In genomic region chr14:33564774-33565630, GRCh38 we compare ENCODE assay signal across 10 cellular contexts.
DNase-seq lines count a peak whose midpoint lies in the region; ATAC-seq and TF ChIP-seq lines count a peak whose summit lies in the region.
"Had no signal": no experiment of that assay in that cellular context is flagged by ENCODE, and none has a peak within 500 bp of the region (broad histone marks: within the 10 kb centered on the region; RNA-seq: fewer than 3 reads in every experiment).

No MANE protein-coding gene starts in this region.

- WGBS in stomach, 5 donors: 55 to 69% (median 60%) methylated on average over 3 of the region's 3 CpGs

- CTCF ChIA-PET in PC-3 (lab: Charles Lee): no interaction called here

- H3K4me2 ChIP-seq in PC-3 (ENCODE audit: low read length) (peak overlapping the region; percentile 17), MM.1S (ENCODE audit: low read depth, low read length) (no peak overlapping the region)

- no peaks in the 10 kb centered on the region for H3K9me2 ChIP-seq in PC-3 (replicated peaks; ENCODE audit: low read length)
- no peaks in the 10 kb centered on the region for H3K9me2 ChIP-seq in MM.1S (replicated peaks; ENCODE audit: insufficient read depth, low read length)

- intact Hi-C loops in PC-3 (cut with micrococcal nuclease) (loop anchor here (5.0 kb wide), 1 partner anchor 82 kb away; no protein-coding TSS in a partner anchor), posterior vena cava (cut with DNase I) (no loop called here), stomach (cut with DNase I; ENCODE audit: low total_unique reads) (no loop called here)

- no TSS peak for BruUV-seq in PC-3 (replicated peaks; lab: Mats Ljungman, UMichigan)

- H4K20me1 ChIP-seq in PC-3 (ENCODE audit: low read length): no peaks in the 10 kb centered on the region
- no peaks in the 10 kb centered on the region for H4K20me1 ChIP-seq in MM.1S (ENCODE audit: insufficient read depth, low read length)

- POLR2A ChIA-PET in PC-3 (lab: Charles Lee; ENCODE audit: unreplicated experiment): interaction anchor here (0.6 kb wide), 1 partner anchor 69 kb away, joined by 4 read pairs; no protein-coding TSS in a partner anchor

- H3K9me3 ChIP-seq in PC-3 (ENCODE audit: low read length) (no peaks in the 10 kb centered on the region), MM.1S (replicated peaks; ENCODE audit: insufficient read depth, low read length) (no peaks in the 10 kb centered on the region), stomach (no peaks in the 10 kb centered on the region)

- TF ChIP-seq CTCF in PC-3 (conservative IDR thresholded peaks at IDR 0.05; ENCODE audit: low read depth, low read length): no peak
- TF ChIP-seq CTCF in MM.1S (IDR thresholded peaks at IDR 0.05; ENCODE audit: low read length): no peak
- no peak for TF ChIP-seq CTCF in stomach (IDR thresholded peaks at IDR 0.05)

- H3K4me1 ChIP-seq in PC-3 (ENCODE audit: insufficient read depth, low read length) (peaks cover 45% of the 10 kb centered on the region), MM.1S (ENCODE audit: low read length) (no peaks in the 10 kb centered on the region), stomach (peaks cover 0 to 12% (median 0%) of the 10 kb centered on the region in 4 donors)

- TF ChIP-seq EP300 in stomach (IDR thresholded peaks at IDR 0.05): no peak

- H2AFZ ChIP-seq in PC-3 (ENCODE audit: low read length) (no peak overlapping the region), MM.1S (ENCODE audit: low read length) (no peak overlapping the region)

- H3K4me3 ChIP-seq in PC-3 (ENCODE audit: low read length) (no peak overlapping the region), MM.1S (ENCODE audit: low read length) (no peak overlapping the region), stomach (no peak overlapping the region)
- H3K4me3 ChIP-seq: SK-N-MC had no signal

- H3F3A ChIP-seq in PC-3 (ENCODE audit: low read length, unreplicated experiment) (no peaks in the 10 kb centered on the region), MM.1S (ENCODE audit: insufficient read depth, low read length) (no peaks in the 10 kb centered on the region)

- TF ChIP-seq POLR2A in stomach (IDR thresholded peaks at IDR 0.05): no peak

- H3K27ac ChIP-seq in PC-3 (ENCODE audit: low read length) (no peak overlapping the region), MM.1S (ENCODE audit: low read length) (no peak overlapping the region), stomach (no peak overlapping the region)
- H3K27ac ChIP-seq: 22Rv1, SK-N-MC had no signal

- H3K9ac ChIP-seq in PC-3 (ENCODE audit: low read length): no peak overlapping the region
- no peak overlapping the region for H3K9ac ChIP-seq in MM.1S (ENCODE audit: low read length)

- ATAC-seq in HG03159 (IDR thresholded peaks at IDR 0.05; ENCODE audit: unreplicated experiment) (peak; percentile 94), PC-3 (peak; percentile 87)

- H3K79me2 ChIP-seq in PC-3 (ENCODE audit: low read length) (no peaks in the 10 kb centered on the region), MM.1S (ENCODE audit: low read length) (no peaks in the 10 kb centered on the region)

- H3K27me3 ChIP-seq in PC-3 (ENCODE audit: low read length) (no peaks in the 10 kb centered on the region), MM.1S (replicated peaks; ENCODE audit: insufficient read depth, low read length) (no peaks in the 10 kb centered on the region), stomach (no peaks in the 10 kb centered on the region)

- H3K36me3 ChIP-seq in PC-3 (ENCODE audit: low read depth, low read length): no peaks in the 10 kb centered on the region
- no peaks in the 10 kb centered on the region for H3K36me3 ChIP-seq in MM.1S (replicated peaks; ENCODE audit: insufficient read depth, low read length)
- no peaks in the 10 kb centered on the region for H3K36me3 ChIP-seq in stomach

- peak; percentile 2 for DNase-seq in DMS 273 (lab: John Stamatoyannopoulos, UW; ENCODE audit: unreplicated experiment)
- DNase-seq in DMS 273 treated with DMSO at 0.1 percent for 48 hours (lab: John Stamatoyannopoulos, UW): no peak
- DNase-seq in PC-3: peak; percentile 82
- DNase-seq in kidney glomerular epithelial cell (lab: John Stamatoyannopoulos, UW): peak; percentile 85
- DNase-seq in MM.1S: no peak
- DNase-seq in posterior vena cava (ENCODE audit: low spot score): no peak
- DNase-seq in stomach: no peak

Comparison
In these comparisons a context has a peak if more than half of its experiments do, and no peak if none do; other contexts are left out.
1. DNase-seq: peak in DMS 273 (single experiment), PC-3 (single experiment) and kidney glomerular epithelial cell (single experiment); none in DMS 273 treated with DMSO at 0.1 percent for 48 hours (single experiment), MM.1S (single experiment), posterior vena cava (single experiment) and stomach (single experiment).